Comparison of ENCODE assay signal across 17 cellular contexts in the genomic region with DNA sequence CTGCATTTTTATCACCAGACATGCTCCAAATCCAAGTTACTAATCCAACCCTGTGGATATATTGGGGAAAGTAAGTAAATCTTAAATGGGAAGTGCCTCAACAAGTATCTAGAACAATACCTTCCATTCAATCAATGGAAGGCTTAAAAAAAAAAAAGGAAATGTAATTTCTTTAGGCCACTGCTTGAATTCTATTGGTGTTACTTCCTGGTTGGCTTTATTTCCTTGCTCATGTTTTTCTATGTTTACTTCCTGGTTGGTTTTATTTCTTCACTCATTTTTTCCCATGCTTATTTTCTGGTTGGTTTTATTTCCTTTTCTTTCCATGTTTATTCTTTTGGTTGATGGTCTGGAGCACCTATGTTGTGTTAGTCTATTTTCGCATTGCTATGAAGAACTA.
A peak's percentile ranks its signal among the peaks of the same experiment; 100 is the strongest.
DNase-seq lines count a peak whose midpoint lies in the region; ATAC-seq and TF ChIP-seq lines count a peak whose summit lies in the region.
"Had no signal": no experiment of that assay in that cellular context is flagged by ENCODE, and none has a peak within 500 bp of the region (broad histone marks: within the 10 kb centered on the region; RNA-seq: fewer than 3 reads in every experiment).

No MANE protein-coding gene starts in this region.

- peaks cover 4 to 27% (median 16%) of the 10 kb centered on the region in 4 donors for H3K4me1 Mint-ChIP-seq in CD4-positive, CD25-positive, alpha-beta regulatory T cell
- H3K4me1 Mint-ChIP-seq in Calu3 (ENCODE audit: low read depth, unreplicated experiment) (peaks cover 17% of the 10 kb centered on the region), naive B cell (peaks cover 18 to 30% (median 30%) of the 10 kb centered on the region in 3 donors)
- H3K4me1 Mint-ChIP-seq in activated naive CD8-positive, alpha-beta T cell treated with anti-CD3 and anti-CD28 coated beads, Interleukin-2, amount 10 ng/mL, durations not matched to agents 7 days and 5 days = peaks cover 12% of the 10 kb centered on the region

- H3K36me3 ChIP-seq in CD4-positive, CD25-positive, alpha-beta regulatory T cell (ENCODE audit: control insufficient read depth, insufficient read depth, low read length) = peaks cover 17% of the 10 kb centered on the region

- no peaks in the 10 kb centered on the region for H3K9me3 ChIP-seq in CD4-positive, CD25-positive, alpha-beta regulatory T cell (ENCODE audit: control insufficient read depth in 2 of 2, low read length in 2 of 2)
- H3K9me3 ChIP-seq: gastroesophageal sphincter, spleen, testis had no signal

- CTCF ChIA-PET in Calu3 (lab: Charles Lee) = no interaction called here

- no peaks in the 10 kb centered on the region for H3K9me3 Mint-ChIP-seq in CD4-positive, CD25-positive, alpha-beta regulatory T cell
- H3K9me3 Mint-ChIP-seq in Calu3 (ENCODE audit: low read depth, unreplicated experiment) (no peaks in the 10 kb centered on the region), naive B cell (no peaks in the 10 kb centered on the region)
- H3K9me3 Mint-ChIP-seq in activated naive CD8-positive, alpha-beta T cell treated with anti-CD3 and anti-CD28 coated beads, Interleukin-2, amount 10 ng/mL, durations not matched to agents 7 days and 5 days = peaks cover 2% of the 10 kb centered on the region

- no TSS peak for BruUV-seq in Calu3 (replicated peaks; lab: Mats Ljungman, UMichigan)

- no peak for TF ChIP-seq CTCF in Calu3 (IDR thresholded peaks at IDR 0.05; ENCODE audit: unreplicated experiment)

- ATAC-seq in CD4-positive, CD25-positive, alpha-beta regulatory T cell (ENCODE audit: low read depth in 2 of 2) = no peak
- ATAC-seq in activated naive CD8-positive, alpha-beta T cell treated with anti-CD3 and anti-CD28 coated beads, Interleukin-2, amount 10 ng/mL, durations not matched to agents 7 days and 5 days (ENCODE audit: low read depth) = no peak
- no peak for ATAC-seq in naive B cell (ENCODE audit: low read depth in 2 of 2)
- ATAC-seq in HG03095 (IDR thresholded peaks at IDR 0.05; ENCODE audit: unreplicated experiment) = no peak
- ATAC-seq: gastroesophageal sphincter, SK-N-SH treated with all-trans-retinoic acid at 6 μM for 48 hours had no signal

- no peak overlapping the region for H3K27ac ChIP-seq in CD4-positive, CD25-positive, alpha-beta regulatory T cell (ENCODE audit: insufficient read depth, low read length, poor library complexity, severe bottlenecking)
- H3K27ac ChIP-seq: gastroesophageal sphincter, testis had no signal

- DNase-seq in CD4-positive, CD25-positive, alpha-beta regulatory T cell = no peak
- DNase-seq in Calu3 = no peak
- DNase-seq in activated naive CD8-positive, alpha-beta T cell treated with anti-CD3 and anti-CD28 coated beads, Interleukin-2, amount 10 ng/mL, durations not matched to agents 7 days and 5 days = no peak
- DNase-seq in naive B cell = no peak
- no peak for DNase-seq in DMS 273 (lab: John Stamatoyannopoulos, UW; ENCODE audit: unreplicated experiment)
- no peak for DNase-seq in Ammon's horn (ENCODE audit: low spot score)
- DNase-seq: activated CD4-positive, alpha-beta T cell treated with anti-CD3 and anti-CD28 coated beads, Interleukin-2, amount 50 U/mL, for 1 hour; KG1; mesendoderm; NCI-H1092 treated with DMSO at 0.1 percent for 48 hours; NCI-H2081; RPMI8226; spleen; testis had no signal

- intact Hi-C loops in Calu3 (cut with micrococcal nuclease; ENCODE audit: unreplicated experiment) = no loop called here

- POLR2A ChIA-PET in activated naive CD8-positive, alpha-beta T cell treated with anti-CD3 and anti-CD28 coated beads, Interleukin-2, amount 10 ng/mL, durations not matched to agents 7 days and 5 days (lab: Charles Lee) = no interaction called here

- H3K4me3 Mint-ChIP-seq in CD4-positive, CD25-positive, alpha-beta regulatory T cell = no peak overlapping the region
- H3K4me3 Mint-ChIP-seq in Calu3 (ENCODE audit: low read depth, unreplicated experiment) (no peak overlapping the region), naive B cell (no peak overlapping the region)
- no peak overlapping the region for H3K4me3 Mint-ChIP-seq in activated naive CD8-positive, alpha-beta T cell treated with anti-CD3 and anti-CD28 coated beads, Interleukin-2, amount 10 ng/mL, durations not matched to agents 7 days and 5 days

- H3K27me3 Mint-ChIP-seq in CD4-positive, CD25-positive, alpha-beta regulatory T cell = no peaks in the 10 kb centered on the region
- no peaks in the 10 kb centered on the region for H3K27me3 Mint-ChIP-seq in Calu3 (ENCODE audit: unreplicated experiment)
- no peaks in the 10 kb centered on the region for H3K27me3 Mint-ChIP-seq in activated naive CD8-positive, alpha-beta T cell treated with anti-CD3 and anti-CD28 coated beads, Interleukin-2, amount 10 ng/mL, durations not matched to agents 7 days and 5 days
- H3K27me3 Mint-ChIP-seq in naive B cell = no peaks in the 10 kb centered on the region

- no peaks in the 10 kb centered on the region for H3K27me3 ChIP-seq in CD4-positive, CD25-positive, alpha-beta regulatory T cell (ENCODE audit: control insufficient read depth, insufficient read depth, low read length)
- H3K27me3 ChIP-seq: gastroesophageal sphincter, spleen, testis had no signal

- no peaks in the 10 kb centered on the region for H3K4me1 ChIP-seq in CD4-positive, CD25-positive, alpha-beta regulatory T cell (ENCODE audit: control insufficient read depth, insufficient read depth, low read length, poor library complexity, severe bottlenecking)
- H3K4me1 ChIP-seq: gastroesophageal sphincter, testis had no signal

- H3K27ac Mint-ChIP-seq in CD4-positive, CD25-positive, alpha-beta regulatory T cell = peak overlapping the region in 2 of 3 donors; percentile 17 to 50
- H3K27ac Mint-ChIP-seq in Calu3 (ENCODE audit: unreplicated experiment) (peak overlapping the region; percentile 6), naive B cell (peak overlapping the region in 4 of 6 donors; percentile 5 to 85 (median 44))
- H3K27ac Mint-ChIP-seq in activated naive CD8-positive, alpha-beta T cell treated with anti-CD3 and anti-CD28 coated beads, Interleukin-2, amount 10 ng/mL, durations not matched to agents 7 days and 5 days = peak overlapping the region; percentile 5

- no peak overlapping the region for H3K4me3 ChIP-seq in CD4-positive, CD25-positive, alpha-beta regulatory T cell (ENCODE audit: low read depth, low read length)
- H3K4me3 ChIP-seq: gastroesophageal sphincter, spleen, testis had no signal

- peaks cover 43% of the 10 kb centered on the region for H3K36me3 Mint-ChIP-seq in CD4-positive, CD25-positive, alpha-beta regulatory T cell
- no peaks in the 10 kb centered on the region for H3K36me3 Mint-ChIP-seq in Calu3 (ENCODE audit: insufficient read depth, unreplicated experiment)
- H3K36me3 Mint-ChIP-seq in activated naive CD8-positive, alpha-beta T cell treated with anti-CD3 and anti-CD28 coated beads, Interleukin-2, amount 10 ng/mL, durations not matched to agents 7 days and 5 days = peaks cover 34% of the 10 kb centered on the region
- H3K36me3 Mint-ChIP-seq in naive B cell = peaks cover 23 to 39% of the 10 kb centered on the region in 2 donors
